Comparison of ENCODE assay signal across 21 cellular contexts in genomic region chr22:37061611-37062365, GRCh38. TPM values are rescaled to one million over a fixed set of nuclear protein-coding genes. Genes with fewer than 3 reads are reported as not detected.
"Had no signal": no experiment of that assay in that cellular context is flagged by ENCODE, and none has a peak within 500 bp of the region (broad histone marks: within the 10 kb centered on the region; RNA-seq: fewer than 3 reads in every experiment).

No MANE protein-coding gene starts in this region.

- H3K27ac Mint-ChIP-seq: activated CD8-positive, alpha-beta T cell treated with anti-CD3 and anti-CD28 coated beads, Interleukin-2, amount 10 ng/mL, durations not matched to agents 7 days and 5 days; activated naive CD4-positive, alpha-beta T cell treated with anti-CD3 and anti-CD28 coated beads, Interleukin-2, amount 10 ng/mL, durations not matched to agents 7 days and 5 days; activated naive CD8-positive, alpha-beta T cell treated with anti-CD3 and anti-CD28 coated beads, Interleukin-2, amount 50 U/mL, for 24 hours; natural killer cell; stimulated activated naive B cell treated with anti-CD40 and anti-IgM and Interleukin-4, amounts not matched to agents 10 μg/mL and 1 μg/mL and 100 μg/mL, for 72 hours had no signal

- FAIRE-seq: frontal cortex had no signal

- H3K36me3 ChIP-seq: breast epithelium, neutrophil had no signal

- H3K4me1 ChIP-seq: ascending aorta, breast epithelium, lower lobe of right lung, sigmoid colon, tibial artery had no signal

- ATAC-seq: activated CD8-positive, alpha-beta T cell treated with anti-CD3 and anti-CD28 coated beads, Interleukin-2, amount 10 ng/mL, durations not matched to agents 7 days and 5 days; lower lobe of right lung; natural killer cell had no signal

- H3K27me3 ChIP-seq: ascending aorta, breast epithelium, sigmoid colon had no signal

- H3K27ac ChIP-seq: ascending aorta, breast epithelium, lower lobe of right lung, neutrophil, sigmoid colon, tibial artery had no signal

- H3K4me3 Mint-ChIP-seq: activated CD8-positive, alpha-beta T cell treated with anti-CD3 and anti-CD28 coated beads, Interleukin-2, amount 10 ng/mL, durations not matched to agents 7 days and 5 days; activated naive CD4-positive, alpha-beta T cell treated with anti-CD3 and anti-CD28 coated beads, Interleukin-2, amount 10 ng/mL, durations not matched to agents 7 days and 5 days; activated naive CD8-positive, alpha-beta T cell treated with anti-CD3 and anti-CD28 coated beads, Interleukin-2, amount 50 U/mL, for 24 hours; natural killer cell; stimulated activated naive B cell treated with anti-CD40 and anti-IgM and Interleukin-4, amounts not matched to agents 10 μg/mL and 1 μg/mL and 100 μg/mL, for 72 hours had no signal

- H3K9me3 ChIP-seq: ascending aorta, breast epithelium, lower lobe of right lung, neutrophil, sigmoid colon, tibial artery had no signal

- H3K4me3 ChIP-seq: ascending aorta, breast epithelium, lower lobe of right lung, sigmoid colon, tibial artery had no signal

- H3K9me3 Mint-ChIP-seq: activated naive CD4-positive, alpha-beta T cell treated with anti-CD3 and anti-CD28 coated beads, Interleukin-2, amount 10 ng/mL, durations not matched to agents 7 days and 5 days; activated naive CD8-positive, alpha-beta T cell treated with anti-CD3 and anti-CD28 coated beads, Interleukin-2, amount 50 U/mL, for 24 hours; natural killer cell; stimulated activated naive B cell treated with anti-CD40 and anti-IgM and Interleukin-4, amounts not matched to agents 10 μg/mL and 1 μg/mL and 100 μg/mL, for 72 hours had no signal

- H3K27me3 Mint-ChIP-seq: activated naive CD8-positive, alpha-beta T cell treated with anti-CD3 and anti-CD28 coated beads, Interleukin-2, amount 50 U/mL, for 24 hours; stimulated activated naive B cell treated with anti-CD40 and anti-IgM and Interleukin-4, amounts not matched to agents 10 μg/mL and 1 μg/mL and 100 μg/mL, for 72 hours had no signal

- H3K36me3 Mint-ChIP-seq: natural killer cell had no signal

- H3K4me1 Mint-ChIP-seq: natural killer cell had no signal

- DNase-seq: activated CD4-positive, alpha-beta T cell treated with anti-CD3 and anti-CD28 coated beads for 4 hours; cerebellar nuclear complex; cortex of kidney; effector CD4-positive, alpha-beta T cell; islet precursor cell; lower lobe of right lung; natural killer cell; sigmoid colon; stimulated activated naive B cell treated with anti-CD40 and anti-IgM and Interleukin-4, amounts not matched to agents 10 μg/mL and 1 μg/mL and 100 μg/mL, for 72 hours; substantia nigra; SW 1271; tibial artery had no signal

RNA-seq across cellular contexts. Expression of gene TMPRSS6, which starts 47.7 kb away (rescaled TPM):
- total RNA-seq: ascending aorta, frontal cortex, mesenteric fat pad, sigmoid colon, urinary bladder had no signal
